ENCODE assay signal across 8 cellular contexts in the genomic region with DNA sequence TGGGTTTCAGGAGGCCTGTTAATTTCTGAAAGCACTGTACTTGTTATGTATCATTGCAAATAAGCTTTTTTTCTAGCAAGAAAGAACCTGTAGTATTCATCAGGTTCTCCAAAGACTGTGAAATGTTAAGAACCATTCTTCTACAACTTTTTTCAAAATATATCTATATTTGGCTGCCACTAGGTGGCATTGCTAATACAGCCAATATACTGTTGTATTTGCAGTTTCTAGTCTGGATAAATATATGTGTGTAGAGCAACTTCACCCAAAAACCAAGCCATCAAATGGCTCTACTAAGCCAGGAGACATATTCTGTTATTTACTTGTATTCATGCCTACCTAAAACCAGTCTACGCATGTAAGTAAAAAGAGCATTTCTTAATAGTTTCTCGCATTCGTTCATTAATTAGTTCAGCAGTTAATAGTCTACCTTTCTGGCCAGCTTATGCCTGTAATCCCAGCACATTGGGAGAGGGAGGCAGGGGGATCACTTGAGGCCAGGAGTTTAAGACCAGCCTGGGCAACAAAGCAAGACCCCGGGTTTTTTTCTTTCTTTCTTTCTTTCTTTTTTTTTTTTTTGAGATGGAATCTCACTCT. TPM values are rescaled to one million over a fixed set of nuclear protein-coding genes. Genes with fewer than 3 reads are reported as not detected.
A peak's percentile ranks its signal among the peaks of the same experiment; 100 is the strongest.
DNase-seq lines count a peak whose midpoint lies in the region; ATAC-seq, FAIRE-seq and TF ChIP-seq lines count a peak whose summit lies in the region.

No MANE protein-coding gene starts in this region.

- no peak overlapping the region for H4K91ac ChIP-seq in neuronal stem cell (ENCODE audit: low read depth, low read length, poor library complexity)

- no peak overlapping the region for H2BK5ac ChIP-seq in neuronal stem cell (ENCODE audit: low read length)

- H2BK120ac ChIP-seq in neuronal stem cell (ENCODE audit: low read depth, low read length): no peak overlapping the region

- intact Hi-C loops in left lung (cut with DNase I): no loop called here

- FAIRE-seq in A549 (lab: Jason Lieb, UNC): no peak

- no peaks in the 10 kb centered on the region for H3K79me1 ChIP-seq in neuronal stem cell (ENCODE audit: low read depth, low read length)

- H3K14ac ChIP-seq in neuronal stem cell (ENCODE audit: low read length): no peak overlapping the region

- peaks cover 0 to 14% of the 10 kb centered on the region in 2 donors for H3K36me3 ChIP-seq in left lung
- peaks cover 0 to 12% of the 10 kb centered on the region in 2 donors for H3K36me3 ChIP-seq in neuronal stem cell (replicated peaks in 1 of 2; ENCODE audit: control insufficient read depth in 2 of 2, insufficient read depth in 2 of 2, low read length in 2 of 2)

- H3K27ac ChIP-seq in A549 (peak overlapping the region; percentile 93 to 95), left lung (no peak overlapping the region), neuronal stem cell (replicated peaks; ENCODE audit: low read length) (no peak overlapping the region)

- H3K9ac ChIP-seq in neuronal stem cell (ENCODE audit: low read depth, low read length, poor library complexity): no peak overlapping the region

- TF ChIP-seq POLR2A in A549 (IDR thresholded peaks at IDR 0.05; ENCODE audit: low read length): no peak

- H3K27me3 ChIP-seq in left lung (no peaks in the 10 kb centered on the region), neuronal stem cell (ENCODE audit: control insufficient read depth in 3 of 3, insufficient read depth in 3 of 3, low read depth in 1 of 3, low read length in 3 of 3) (no peaks in the 10 kb centered on the region)

- H3K9me3 ChIP-seq in A549: peaks cover 16% of the 10 kb centered on the region
- H3K9me3 ChIP-seq in left lung: no peaks in the 10 kb centered on the region
- peaks cover 0 to 16% of the 10 kb centered on the region in 2 donors for H3K9me3 ChIP-seq in neuronal stem cell (replicated peaks in 1 of 2; ENCODE audit: control insufficient read depth in 2 of 2, insufficient read depth in 1 of 2, low read depth in 1 of 2, low read length in 2 of 2)

- ATAC-seq in A549 (peak; percentile 74 to 87), left lung (peak; percentile 90), GM19035 (IDR thresholded peaks at IDR 0.05; ENCODE audit: unreplicated experiment) (no peak), HG03039 (IDR thresholded peaks at IDR 0.05; ENCODE audit: unreplicated experiment) (no peak)

- no peak overlapping the region for H4K8ac ChIP-seq in neuronal stem cell (ENCODE audit: low read depth, low read length)

- POLR2A ChIA-PET in A549 (lab: Yijun Ruan, JAX): interaction anchor here (9.7 kb wide), 1 partner anchor 95 kb away, joined by 531 read pairs; no protein-coding TSS in a partner anchor

- H3K4me3 ChIP-seq in A549 (no peak overlapping the region), left lung (no peak overlapping the region), neuronal stem cell (ENCODE audit: low read length in 2 of 2) (no peak overlapping the region)

- TF ChIP-seq CTCF in A549 (IDR thresholded peaks at IDR 0.05) (peak; percentile 95), left lung (IDR thresholded peaks at IDR 0.05) (peak in 1 of 2 donors; percentile 44)

- 53% methylated on average over 4 of the region's 4 CpGs for WGBS in A549 (ENCODE audit: missing lambda C conversion rate)
- no CpG with 5 or more reads among the region's 4 CpGs for WGBS in neuronal stem cell (ENCODE audit: extremely low coverage in 2 of 2, insufficient read length in 2 of 2, insufficient replicate concordance in 1 of 2), 2 donors

- no peak overlapping the region for H3K18ac ChIP-seq in neuronal stem cell (ENCODE audit: low read length)

- H2AK5ac ChIP-seq in neuronal stem cell (ENCODE audit: low read depth, low read length): no peak overlapping the region

- H2BK15ac ChIP-seq in neuronal stem cell (ENCODE audit: low read length): no peak overlapping the region

- no peak overlapping the region for H3K23ac ChIP-seq in neuronal stem cell (ENCODE audit: low read depth, low read length, poor library complexity)

- H3K4me1 ChIP-seq in A549 (peaks cover 44% of the 10 kb centered on the region), left lung (peaks cover 0 to 9% of the 10 kb centered on the region in 2 donors), neuronal stem cell (ENCODE audit: control insufficient read depth in 2 of 2, insufficient read depth in 1 of 2, low read depth in 1 of 2, low read length in 2 of 2) (no peaks in the 10 kb centered on the region)

- H2BK12ac ChIP-seq in neuronal stem cell (ENCODE audit: low read length): no peak overlapping the region

- H2AFZ ChIP-seq in neuronal stem cell (ENCODE audit: low read length): no peak overlapping the region

- H3K4ac ChIP-seq in neuronal stem cell (ENCODE audit: low read length): no peak overlapping the region

- TF ChIP-seq RAD21 in A549 (conservative IDR thresholded peaks at IDR 0.05 in 1 of 2, IDR thresholded peaks at IDR 0.05 in 1 of 2): peak; percentile 89 to 91

- CTCF ChIA-PET in A549 (lab: Yijun Ruan, JAX): interaction anchor here (0.6 to 11.9 kb wide), 34 partner anchors 8 to 303 kb away, joined by 3 to 244 read pairs (median 5); no protein-coding TSS in a partner anchor

- peak overlapping the region; percentile 19; the same call in 1 of the 3 replicates for H3K4me2 ChIP-seq in A549
- H3K4me2 ChIP-seq in neuronal stem cell (ENCODE audit: insufficient read depth, low read length, poor library complexity, severe bottlenecking): no peak overlapping the region

- DNase-seq in A549 (ENCODE audit: low read depth in 1 of 2, low spot score in 1 of 2) (peak; percentile 46 to 82), G401 (ENCODE audit: low spot score) (peak; percentile 55), NCI-H460 (ENCODE audit: extremely low read depth, low read depth) (peak; percentile 36), T47D (ENCODE audit: low read depth in 1 of 2, low spot score in 1 of 2) (peak; percentile 27 to 68), left lung (no peak), neuronal stem cell (ENCODE audit: low spot score) (no peak)

- no peak for TF ChIP-seq EP300 in A549 (IDR thresholded peaks at IDR 0.05)

- in situ Hi-C loops in G401 (cut with HindIII; ENCODE audit: low sequenced_read_pairs) (no loop called here), T47D (cut with HindIII; ENCODE audit: low pct_unique_long_range_greater_than_20kb, low sequenced_read_pairs) (no loop called here)

TF ChIP-seq in A549, 52 proteins besides CTCF, POLR2A, EP300 and RAD21:
- TF ChIP-seq ELK1 (IDR thresholded peaks at IDR 0.05; ENCODE audit: low read depth, low read length) (no peak), SMC3 (IDR thresholded peaks at IDR 0.05) (peak; percentile 91), MAFK (IDR thresholded peaks at IDR 0.05; ENCODE audit: partially characterized antibody) (peak; percentile 48)

RNA-seq across cellular contexts. Expression of gene VMP1, which starts 39.5 kb away (rescaled TPM):
- polyA plus RNA-seq in A549 (2011; rRNA removed) (638 and 726 TPM in 2 replicates), A549 (2017; fragmentation: RNase III; extraction: RNeasy Plus Mini Kit Qiagen cat#74134 plus additional on column Dnase treatment) (354 to 422 TPM (median 395 TPM) in 3 replicates)
- 95.8 and 122 TPM in 2 replicates for polyA plus RNA-seq in A549 (2012; cell fraction: cytosol; rRNA removed)
- polyA plus RNA-seq in A549 (2012; cell fraction: nucleus; rRNA removed): 106 and 218 TPM in 2 replicates
- polyA minus RNA-seq in A549 (2011; rRNA and poly(A)+ RNA removed): 969 and 1,130 TPM in 2 replicates
- total RNA-seq in G401 (2014; rRNA removed; shearing (Covaris generic)): 195 and 306 TPM in 2 replicates
- 118 and 133 TPM in 2 replicates for total RNA-seq in NCI-H460 (2014; rRNA removed; shearing (Covaris generic))
- 256 and 258 TPM in 2 replicates for polyA plus RNA-seq in NCI-H460 (2014; cell fraction: nucleus; rRNA removed)
- total RNA-seq in left lung: 100 to 1,000 TPM; 306 to 343 TPM
- 40.5 TPM for polyA plus RNA-seq in neuronal stem cell (2013, experiment 1 of 2)
- polyA plus RNA-seq in neuronal stem cell (2013, experiment 2 of 2): 40.6 TPM

RNA-seq across cellular contexts. Expression of gene PTRH2, which starts 39.7 kb away (rescaled TPM):
- 169 and 171 TPM in 2 replicates for polyA plus RNA-seq in A549 (2011; rRNA removed)
- 94.6 and 108 TPM in 2 replicates for polyA plus RNA-seq in A549 (2012; cell fraction: cytosol; rRNA removed)
- polyA plus RNA-seq in A549 (2012; cell fraction: nucleus; rRNA removed): 35.6 and 63.6 TPM in 2 replicates
- polyA plus RNA-seq in A549 (2017; fragmentation: RNase III; extraction: RNeasy Plus Mini Kit Qiagen cat#74134 plus additional on column Dnase treatment): 109 to 114 TPM (median 111 TPM) in 3 replicates
- 53.6 and 71.5 TPM in 2 replicates for polyA minus RNA-seq in A549 (2011; rRNA and poly(A)+ RNA removed)
- 34.9 and 46.3 TPM in 2 replicates for total RNA-seq in G401 (2014; rRNA removed; shearing (Covaris generic))
- total RNA-seq in NCI-H460 (2014; rRNA removed; shearing (Covaris generic)): 45.5 and 54.9 TPM in 2 replicates
- polyA plus RNA-seq in NCI-H460 (2014; cell fraction: nucleus; rRNA removed): 31.5 and 50.4 TPM in 2 replicates
- 10 to 100 TPM; 15.4 to 23.9 TPM for total RNA-seq in left lung
- polyA plus RNA-seq in neuronal stem cell (2013, experiment 1 of 2): 19.9 TPM
- polyA plus RNA-seq in neuronal stem cell (2013, experiment 2 of 2): 20.2 TPM

Comparison
In these comparisons a context has a peak if more than half of its experiments do, and no peak if none do; other contexts are left out.
1. ATAC-seq: peak in A549 (2 of 2) and left lung (single experiment); none in GM19035 (single experiment) and HG03039 (single experiment).
2. DNase-seq: peak in A549 (2 of 2), G401 (single experiment), NCI-H460 (single experiment) and T47D (2 of 2); none in left lung (0 of 2) and neuronal stem cell (single experiment).
3. H3K27ac ChIP-seq: peak in A549 (2 of 2); none in left lung (0 of 2) and neuronal stem cell (single experiment).